ENCODE assay signal across 15 cellular contexts in genomic region chr5:178150977-178151734, GRCh38. TPM values are rescaled to one million over a fixed set of nuclear protein-coding genes. Genes with fewer than 3 reads are reported as not detected.
DNase-seq lines count a peak whose midpoint lies in the region; TF ChIP-seq lines count a peak whose summit lies in the region.
"Had no signal": no experiment of that assay in that cellular context is flagged by ENCODE, and none has a peak within 500 bp of the region (broad histone marks: within the 10 kb centered on the region; RNA-seq: fewer than 3 reads in every experiment).

No MANE protein-coding gene starts in this region.

- no peaks in the 10 kb centered on the region for H3K27me3 ChIP-seq in HUES48 (ENCODE audit: control insufficient read depth, insufficient read depth, low read length)
- H3K27me3 ChIP-seq in dorsolateral prefrontal cortex = no peaks in the 10 kb centered on the region
- H3K27me3 ChIP-seq: thyroid gland had no signal

- DNase-seq in NCI-H2227 (lab: John Stamatoyannopoulos, UW; ENCODE audit: unreplicated experiment) (peak; percentile 15), NCI-H2227 treated with DMSO at 0.1 percent for 48 hours (lab: John Stamatoyannopoulos, UW) (no peak), C1 segment of cervical spinal cord (lab: John Stamatoyannopoulos, UW) (no peak), ACHN (no peak), dorsolateral prefrontal cortex (no peak)
- DNase-seq: activated CD8-positive, alpha-beta memory T cell treated with anti-CD3 and anti-CD28 coated beads, Interleukin-2, amount 10 ng/mL, durations not matched to agents 7 days and 5 days; NCI-H2171; Right ventricle myocardium superior; stimulated activated CD4-positive, alpha-beta T cell treated with anti-CD3 and anti-CD28 coated beads, Interleukin-2, amount 100 ng/mL, for 24 hours had no signal

- H3K27me3 Mint-ChIP-seq in brain (peaks cover 12% of the 10 kb centered on the region), nephron (ENCODE audit: low read depth) (no peaks in the 10 kb centered on the region)
- H3K27me3 Mint-ChIP-seq: activated CD8-positive, alpha-beta memory T cell treated with anti-CD3 and anti-CD28 coated beads, Interleukin-2, amount 10 ng/mL, durations not matched to agents 7 days and 5 days had no signal

- H3K27ac ChIP-seq in HUES48 (ENCODE audit: low read depth, low read length) = peak overlapping the region; percentile 5
- H3K27ac ChIP-seq in dorsolateral prefrontal cortex = peak overlapping the region in 2 of 59 donors; percentile 9 to 46
- H3K27ac ChIP-seq: A549, coronary artery, thyroid gland had no signal

- H3K36me3 Mint-ChIP-seq in brain (peaks cover 34% of the 10 kb centered on the region), nephron (ENCODE audit: low read depth) (peaks cover 35% of the 10 kb centered on the region)

- H3K4me1 ChIP-seq in HUES48 (ENCODE audit: control insufficient read depth, insufficient read depth, low read length) = no peaks in the 10 kb centered on the region; the same call in 1 of the 2 replicates

- H3K9me3 Mint-ChIP-seq in brain = peaks cover 0 to 8% (median 0%) of the 10 kb centered on the region in 5 experiments
- no peaks in the 10 kb centered on the region for H3K9me3 Mint-ChIP-seq in nephron

- TF ChIP-seq CTCF in brain (conservative IDR thresholded peaks at IDR 0.05) (peak in 1 of 2 experiments; percentile 15), nephron (IDR thresholded peaks at IDR 0.05; ENCODE audit: unreplicated experiment in 3 of 3) (no peak), dorsolateral prefrontal cortex (IDR thresholded peaks at IDR 0.05 in 54 of 56, conservative IDR thresholded peaks at IDR 0.05 in 2 of 56; ENCODE audit: low read depth in 1 of 56, partially characterized antibody in 56 of 56) (no peak)

- H3K4me3 ChIP-seq in HUES48 (ENCODE audit: low read depth, low read length) (no peak overlapping the region), dorsolateral prefrontal cortex (no peak overlapping the region)
- H3K4me3 ChIP-seq: A549, coronary artery, thyroid gland had no signal

- H3K36me3 ChIP-seq in HUES48 (ENCODE audit: control insufficient read depth, insufficient read depth, low read length) = peaks cover 63% of the 10 kb centered on the region

- H3K27ac Mint-ChIP-seq in brain (peak overlapping the region in 4 of 5 experiments; percentile 29 to 96 (median 48)), nephron (no peak overlapping the region)
- H3K27ac Mint-ChIP-seq: activated CD8-positive, alpha-beta memory T cell treated with anti-CD3 and anti-CD28 coated beads, Interleukin-2, amount 10 ng/mL, durations not matched to agents 7 days and 5 days had no signal

- peaks cover 36% of the 10 kb centered on the region for H3K4me1 Mint-ChIP-seq in brain
- peaks cover 12% of the 10 kb centered on the region for H3K4me1 Mint-ChIP-seq in nephron

- peak overlapping the region; percentile 65 to 96 (median 73) for H3K4me3 Mint-ChIP-seq in brain
- H3K4me3 Mint-ChIP-seq in nephron = peak overlapping the region; percentile 80 to 97 (median 95)
- H3K4me3 Mint-ChIP-seq: activated CD8-positive, alpha-beta memory T cell treated with anti-CD3 and anti-CD28 coated beads, Interleukin-2, amount 10 ng/mL, durations not matched to agents 7 days and 5 days had no signal

- intact Hi-C loops in dorsolateral prefrontal cortex (cut with DNase I) = loop anchor here (10.0 kb wide), 1 partner anchor 546 kb away; the partner anchor contains the start of gene B4GALT7 (in 2 of the 2)

- no peaks in the 10 kb centered on the region for H3K9me3 ChIP-seq in HUES48 (ENCODE audit: control insufficient read depth, insufficient read depth, low read length)
- H3K9me3 ChIP-seq: A549, thyroid gland had no signal

- no peak overlapping the region for H3K9ac ChIP-seq in HUES48 (ENCODE audit: low read depth, low read length)

- in situ Hi-C loops in ACHN (cut with HindIII; ENCODE audit: low pct_ligation_motif_present, low pct_unique_long_range_greater_than_20kb, low sequenced_read_pairs) = no loop called here

RNA-seq across cellular contexts. Expression of gene NHP2, which starts 2.5 kb away (rescaled TPM):
- 184 TPM for polyA plus RNA-seq in brain (ENCODE audit: insufficient read depth, low read depth, low replicate concordance)
- 100 to 1,000 TPM in 35 of 120 experiments, 10 to 100 TPM in 85; 65.7 to 132 (median 91.9) TPM for total RNA-seq in dorsolateral prefrontal cortex

RNA-seq across cellular contexts. Expression of gene RMND5B, which starts 20.3 kb away (rescaled TPM):
- polyA plus RNA-seq in brain (ENCODE audit: insufficient read depth, low read depth, low replicate concordance) = 42.1 TPM
- 10 to 100 TPM; 30.6 to 55.2 (median 42.7) TPM for total RNA-seq in dorsolateral prefrontal cortex

RNA-seq across cellular contexts. Expression of gene GMCL2, which starts 36.0 kb away (rescaled TPM):
- polyA plus RNA-seq in brain (ENCODE audit: insufficient read depth, low read depth, low replicate concordance) = not detected
- under 1 TPM in 5 of 120 experiments, not detected in 115; 0.12 to 0.21 (median 0.16) TPM for total RNA-seq in dorsolateral prefrontal cortex
- total RNA-seq: activated CD8-positive, alpha-beta memory T cell treated with anti-CD3 and anti-CD28 coated beads, Interleukin-2, amount 10 ng/mL, durations not matched to agents 7 days and 5 days; Right ventricle myocardium superior; thyroid gland had no signal
- polyA plus RNA-seq: A549 had no signal

RNA-seq across cellular contexts. Expression of gene N4BP3, which starts 37.8 kb away (rescaled TPM):
- 8.8 TPM for polyA plus RNA-seq in brain (ENCODE audit: insufficient read depth, low read depth, low replicate concordance)
- 10 to 100 TPM in 30 of 120 experiments, 1 to 10 TPM in 90; 2.7 to 13.4 (median 8.4) TPM for total RNA-seq in dorsolateral prefrontal cortex

RNA-seq across cellular contexts. Expression of gene HNRNPAB, which starts 53.2 kb away (rescaled TPM):
- polyA plus RNA-seq in brain (ENCODE audit: insufficient read depth, low read depth, low replicate concordance) = 221 TPM
- 10 to 100 TPM; 27.5 to 66.1 (median 44.7) TPM for total RNA-seq in dorsolateral prefrontal cortex

Comparison
In these comparisons a context has a peak if more than half of its experiments do, and no peak if none do; other contexts are left out.
1. H3K27ac Mint-ChIP-seq: peak in brain (4 of 5); none in nephron (0 of 3).